ENCODE assay signal across 16 cellular contexts in the genomic region with DNA sequence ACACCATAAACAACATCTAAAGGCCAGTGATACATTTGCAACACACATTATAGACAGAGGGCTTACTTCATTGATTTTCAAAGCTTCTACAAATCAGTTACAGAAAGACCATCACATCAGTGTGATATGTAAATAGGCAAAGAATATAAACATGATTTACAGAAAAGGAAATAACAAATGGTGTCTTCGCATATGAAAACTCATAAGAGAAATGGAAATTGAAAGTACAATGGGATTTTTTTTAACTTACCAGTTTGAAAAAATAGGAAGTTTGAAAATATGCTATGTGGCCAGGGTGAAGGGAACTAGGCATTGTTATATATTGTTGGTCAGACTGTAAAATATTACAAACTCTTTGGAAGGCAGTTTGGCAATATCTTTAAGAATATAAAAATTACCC. TPM values are rescaled to one million over a fixed set of nuclear protein-coding genes. Genes with fewer than 3 reads are reported as not detected.
DNase-seq lines count a peak whose midpoint lies in the region; ATAC-seq and FAIRE-seq lines count a peak whose summit lies in the region.
"Had no signal": no experiment of that assay in that cellular context is flagged by ENCODE, and none has a peak within 500 bp of the region (broad histone marks: within the 10 kb centered on the region; RNA-seq: fewer than 3 reads in every experiment).

No MANE protein-coding gene starts in this region.

- peak; percentile 49 for ATAC-seq in GM19324 (IDR thresholded peaks at IDR 0.05; ENCODE audit: low FRiP score, unreplicated experiment)
- peak; percentile 64 for ATAC-seq in HG03064 (IDR thresholded peaks at IDR 0.05; ENCODE audit: low read depth, unreplicated experiment)
- ATAC-seq: activated CD8-positive, alpha-beta T cell treated with anti-CD3 and anti-CD28 coated beads for 36 hours; left lung had no signal

- H3K36me3 Mint-ChIP-seq in activated T-helper 1 cell treated with anti-CD3 and anti-CD28 coated beads, Interleukin-12 subunit alpha, Interleukin-12 subunit beta, Interleukin-2, Interleukin-4 antibody, amounts not matched to agents 30 ng/mL and 10 ng/mL and 1 ng/mL, durations not matched to agents 14 hours and 24 hours and 36 hours (ENCODE audit: low read depth), result peaks cover 41% of the 10 kb centered on the region

- peak overlapping the region; percentile 53 for H3K4me3 Mint-ChIP-seq in activated T-helper 1 cell treated with anti-CD3 and anti-CD28 coated beads, Interleukin-12 subunit alpha, Interleukin-12 subunit beta, Interleukin-2, Interleukin-4 antibody, amounts not matched to agents 30 ng/mL and 10 ng/mL and 1 ng/mL, durations not matched to agents 14 hours and 24 hours and 36 hours
- H3K4me3 Mint-ChIP-seq: activated CD8-positive, alpha-beta T cell treated with anti-CD3 and anti-CD28 coated beads for 36 hours had no signal

- peak; percentile 45 for FAIRE-seq in GM18507 (lab: Jason Lieb, UNC)
- FAIRE-seq: HTR-8/SVneo had no signal

- peak overlapping the region; percentile 25 for H3K27ac Mint-ChIP-seq in activated T-helper 1 cell treated with anti-CD3 and anti-CD28 coated beads, Interleukin-12 subunit alpha, Interleukin-12 subunit beta, Interleukin-2, Interleukin-4 antibody, amounts not matched to agents 30 ng/mL and 10 ng/mL and 1 ng/mL, durations not matched to agents 14 hours and 24 hours and 36 hours

- H3K9me3 Mint-ChIP-seq in activated T-helper 1 cell treated with anti-CD3 and anti-CD28 coated beads, Interleukin-12 subunit alpha, Interleukin-12 subunit beta, Interleukin-2, Interleukin-4 antibody, amounts not matched to agents 30 ng/mL and 10 ng/mL and 1 ng/mL, durations not matched to agents 14 hours and 24 hours and 36 hours, result no peaks in the 10 kb centered on the region
- H3K9me3 Mint-ChIP-seq: activated CD8-positive, alpha-beta T cell treated with anti-CD3 and anti-CD28 coated beads for 36 hours had no signal

- H3K4me1 Mint-ChIP-seq in activated T-helper 1 cell treated with anti-CD3 and anti-CD28 coated beads, Interleukin-12 subunit alpha, Interleukin-12 subunit beta, Interleukin-2, Interleukin-4 antibody, amounts not matched to agents 30 ng/mL and 10 ng/mL and 1 ng/mL, durations not matched to agents 14 hours and 24 hours and 36 hours (ENCODE audit: low read depth), result peaks cover 17% of the 10 kb centered on the region

- DNase-seq in GM18507 (ENCODE audit: extremely low spot score, insufficient read length, low read depth), result no peak
- no peak for DNase-seq in activated T-helper 1 cell treated with anti-CD3 and anti-CD28 coated beads, Interleukin-12 subunit alpha, Interleukin-12 subunit beta, Interleukin-2, Interleukin-4 antibody, amounts not matched to agents 30 ng/mL and 10 ng/mL and 1 ng/mL, durations not matched to agents 14 hours and 24 hours and 36 hours (ENCODE audit: low spot score)
- no peak for DNase-seq in occipital lobe (lab: John Stamatoyannopoulos, UW)
- DNase-seq in COLO829 (ENCODE audit: low spot score), result no peak
- DNase-seq in stimulated activated CD4-positive, alpha-beta T cell treated with anti-CD3 and anti-CD28 coated beads, Interleukin-4, amount 100 ng/mL, for 24 hours, result no peak
- DNase-seq: activated CD8-positive, alpha-beta T cell treated with anti-CD3 and anti-CD28 coated beads for 36 hours; amniotic stem cell; DMS79; effector CD4-positive, alpha-beta T cell; left lung; NCI-H1436 treated with DMSO at 0.1 percent for 48 hours; NCI-H774; stimulated activated naive CD4-positive, alpha-beta T cell treated with Interleukin-2 at 50 U/mL for 16 hours had no signal

- intact Hi-C loops in activated T-helper 1 cell treated with anti-CD3 and anti-CD28 coated beads, Interleukin-12 subunit alpha, Interleukin-12 subunit beta, Interleukin-2, Interleukin-4 antibody, amounts not matched to agents 30 ng/mL and 10 ng/mL and 1 ng/mL, durations not matched to agents 14 hours and 24 hours and 36 hours (cut with micrococcal nuclease), result no loop called here

- no peaks in the 10 kb centered on the region for H3K27me3 Mint-ChIP-seq in activated T-helper 1 cell treated with anti-CD3 and anti-CD28 coated beads, Interleukin-12 subunit alpha, Interleukin-12 subunit beta, Interleukin-2, Interleukin-4 antibody, amounts not matched to agents 30 ng/mL and 10 ng/mL and 1 ng/mL, durations not matched to agents 14 hours and 24 hours and 36 hours (ENCODE audit: insufficient read depth)
- H3K27me3 Mint-ChIP-seq: activated CD8-positive, alpha-beta T cell treated with anti-CD3 and anti-CD28 coated beads for 36 hours had no signal

RNA-seq across cellular contexts. Expression of gene SEC23IP, which starts 27.3 kb away (rescaled TPM):
- total RNA-seq in activated T-helper 1 cell treated with anti-CD3 and anti-CD28 coated beads, Interleukin-12 subunit alpha, Interleukin-12 subunit beta, Interleukin-2, Interleukin-4 antibody, amounts not matched to agents 30 ng/mL and 10 ng/mL and 1 ng/mL, durations not matched to agents 14 hours and 24 hours and 36 hours, result 79.7 and 91.7 TPM in 2 replicates
- 19.8 TPM for total RNA-seq in occipital lobe

RNA-seq across cellular contexts. Expression of gene MCMBP, which starts 47.2 kb away (rescaled TPM):
- total RNA-seq in activated T-helper 1 cell treated with anti-CD3 and anti-CD28 coated beads, Interleukin-12 subunit alpha, Interleukin-12 subunit beta, Interleukin-2, Interleukin-4 antibody, amounts not matched to agents 30 ng/mL and 10 ng/mL and 1 ng/mL, durations not matched to agents 14 hours and 24 hours and 36 hours, result 122 and 133 TPM in 2 replicates
- total RNA-seq in occipital lobe, result 62.7 TPM
